In genomic region chr1:39817091-39817932, GRCh38 we compare ENCODE assay signal across 8 cellular contexts. TPM values are rescaled to one million over a fixed set of nuclear protein-coding genes. Genes with fewer than 3 reads are reported as not detected.
DNase-seq lines count a peak whose midpoint lies in the region; ATAC-seq and TF ChIP-seq lines count a peak whose summit lies in the region.
"Not testable (repeated sequence)": the region's sequence is repeated elsewhere in the genome, so short reads cannot be mapped to it uniquely, and the experiment has no call there.

No MANE protein-coding gene starts in this region.

- H3K27me3 Mint-ChIP-seq in activated CD4-positive, alpha-beta memory T cell treated with anti-CD3 and anti-CD28 coated beads for 36 hours; natural killer cell treated with Interleukin-12 subunit alpha and Interleukin-12 subunit beta and Interleukin-15 and Interleukin-18, amount 100 ng/mL, for 72 hours: not testable (repeated sequence)
- H3K27me3 Mint-ChIP-seq in effector memory CD8-positive, alpha-beta T cell: peaks cover 34 to 88% of the 10 kb centered on the region in 2 donors
- peaks cover 60% of the 10 kb centered on the region for H3K27me3 Mint-ChIP-seq in stimulated activated naive CD8-positive, alpha-beta T cell treated with anti-CD3 and anti-CD28 coated beads, Interleukin-15, amount 100 ng/mL, for 72 hours

- ATAC-seq in GM21723 (IDR thresholded peaks at IDR 0.05; ENCODE audit: unreplicated experiment): peak; percentile 83
- ATAC-seq in PC-3: peak; percentile 64
- peak; percentile 93 for ATAC-seq in effector memory CD8-positive, alpha-beta T cell (replicated peaks)
- ATAC-seq in natural killer cell treated with Interleukin-12 subunit alpha and Interleukin-12 subunit beta and Interleukin-15 and Interleukin-18, amount 100 ng/mL, for 72 hours: peak; percentile 53 to 79
- peak; percentile 87 for ATAC-seq in stimulated activated naive CD8-positive, alpha-beta T cell treated with anti-CD3 and anti-CD28 coated beads, Interleukin-15, amount 100 ng/mL, for 72 hours

- H3K4me2 ChIP-seq in PC-3 (ENCODE audit: low read length): not testable (repeated sequence)

- H3K27ac ChIP-seq in HL-60 (replicated peaks) (peak overlapping the region; percentile 33), PC-3 (ENCODE audit: low read length) (peak overlapping the region; percentile 54)

- POLR2A ChIA-PET in PC-3 (lab: Charles Lee; ENCODE audit: unreplicated experiment); activated CD4-positive, alpha-beta memory T cell treated with anti-CD3 and anti-CD28 coated beads for 36 hours (lab: Charles Lee): not testable (repeated sequence)

- H3K4me3 Mint-ChIP-seq in activated CD4-positive, alpha-beta memory T cell treated with anti-CD3 and anti-CD28 coated beads for 36 hours: peak overlapping the region; percentile 31
- H3K4me3 Mint-ChIP-seq in effector memory CD8-positive, alpha-beta T cell: peak overlapping the region; percentile 60 to 74
- H3K4me3 Mint-ChIP-seq in natural killer cell treated with Interleukin-12 subunit alpha and Interleukin-12 subunit beta and Interleukin-15 and Interleukin-18, amount 100 ng/mL, for 72 hours: not testable (repeated sequence)
- H3K4me3 Mint-ChIP-seq in stimulated activated naive CD8-positive, alpha-beta T cell treated with anti-CD3 and anti-CD28 coated beads, Interleukin-15, amount 100 ng/mL, for 72 hours: peak overlapping the region; percentile 53 to 65

- H3K9me3 ChIP-seq in PC-3 (ENCODE audit: low read length): not testable (repeated sequence)

- H3K4me3 ChIP-seq in HL-60 (replicated peaks; ENCODE audit: insufficient read depth, low read length); PC-3 (ENCODE audit: low read length): not testable (repeated sequence)

- H3K4me1 Mint-ChIP-seq in activated CD4-positive, alpha-beta memory T cell treated with anti-CD3 and anti-CD28 coated beads for 36 hours (ENCODE audit: low read depth): peaks cover 16% of the 10 kb centered on the region
- peaks cover 12% of the 10 kb centered on the region in 2 donors for H3K4me1 Mint-ChIP-seq in effector memory CD8-positive, alpha-beta T cell (ENCODE audit: low read depth in 2 of 2)
- peaks cover 0 to 16% of the 10 kb centered on the region in 2 donors for H3K4me1 Mint-ChIP-seq in natural killer cell treated with Interleukin-12 subunit alpha and Interleukin-12 subunit beta and Interleukin-15 and Interleukin-18, amount 100 ng/mL, for 72 hours (ENCODE audit: low read depth in 2 of 2)
- H3K4me1 Mint-ChIP-seq in stimulated activated naive CD8-positive, alpha-beta T cell treated with anti-CD3 and anti-CD28 coated beads, Interleukin-15, amount 100 ng/mL, for 72 hours: peaks cover 31% of the 10 kb centered on the region

- not testable (repeated sequence) for H4K20me1 ChIP-seq in PC-3 (ENCODE audit: low read length)

- CTCF ChIA-PET in PC-3 (lab: Charles Lee): interaction anchor here (0.6 to 1.8 kb wide), 4 partner anchors 42 to 102 kb away, joined by 3 to 11 read pairs (median 4); partner anchors contain the start of gene MYCL
- CTCF ChIA-PET in activated CD4-positive, alpha-beta memory T cell treated with anti-CD3 and anti-CD28 coated beads for 36 hours (lab: Charles Lee): interaction anchor here (0.7 to 7.4 kb wide), 27 partner anchors 11 to 218 kb away, joined by 3 to 104 read pairs (median 4); partner anchors contain the start of genes MFSD2A, MYCL and TRIT1

- not testable (repeated sequence) for H3K36me3 Mint-ChIP-seq in activated CD4-positive, alpha-beta memory T cell treated with anti-CD3 and anti-CD28 coated beads for 36 hours; effector memory CD8-positive, alpha-beta T cell (ENCODE audit: insufficient read depth); natural killer cell treated with Interleukin-12 subunit alpha and Interleukin-12 subunit beta and Interleukin-15 and Interleukin-18, amount 100 ng/mL, for 72 hours

- not testable (repeated sequence) for H3K9me2 ChIP-seq in PC-3 (replicated peaks; ENCODE audit: low read length)

- not testable (repeated sequence) for H3K79me2 ChIP-seq in PC-3 (ENCODE audit: low read length)

- intact Hi-C loops in PC-3 (cut with micrococcal nuclease): loop anchor here (1.0 to 2.0 kb wide), 3 partner anchors 85 to 215 kb away; no protein-coding TSS in a partner anchor
- intact Hi-C loops in activated CD4-positive, alpha-beta memory T cell treated with anti-CD3 and anti-CD28 coated beads for 36 hours (cut with micrococcal nuclease): loop anchor here (1.0 kb wide), 2 partner anchors 85 to 215 kb away; no protein-coding TSS in a partner anchor

- H3F3A ChIP-seq in PC-3 (ENCODE audit: low read length, unreplicated experiment): not testable (repeated sequence)

- peak overlapping the region; percentile 57 for H2AFZ ChIP-seq in PC-3 (ENCODE audit: low read length)

- TF ChIP-seq CTCF in GM12874 (IDR thresholded peaks at IDR 0.05; ENCODE audit: insufficient read depth, low read depth, low read length) (peak; percentile 21; the same call in 1 of the 2 replicates), PC-3 (conservative IDR thresholded peaks at IDR 0.05; ENCODE audit: low read depth, low read length) (peak; percentile 36; the same call in 1 of the 2 replicates)
- not testable (repeated sequence) for TF ChIP-seq CTCF in HL-60 (IDR thresholded peaks at IDR 0.05; ENCODE audit: insufficient read depth, low read length)

- H3K27ac Mint-ChIP-seq in activated CD4-positive, alpha-beta memory T cell treated with anti-CD3 and anti-CD28 coated beads for 36 hours: peak overlapping the region; percentile 43
- H3K27ac Mint-ChIP-seq in effector memory CD8-positive, alpha-beta T cell: peak overlapping the region; percentile 80 to 87
- peak overlapping the region in 1 of 2 donors; percentile 60 for H3K27ac Mint-ChIP-seq in natural killer cell treated with Interleukin-12 subunit alpha and Interleukin-12 subunit beta and Interleukin-15 and Interleukin-18, amount 100 ng/mL, for 72 hours
- peak overlapping the region; percentile 64 to 73 for H3K27ac Mint-ChIP-seq in stimulated activated naive CD8-positive, alpha-beta T cell treated with anti-CD3 and anti-CD28 coated beads, Interleukin-15, amount 100 ng/mL, for 72 hours

- H3K36me3 ChIP-seq in PC-3 (ENCODE audit: low read depth, low read length): not testable (repeated sequence)

- DNase-seq in HL-60 (ENCODE audit: low read depth in 1 of 2, low spot score in 1 of 2) (peak; percentile 94 to 95), PC-3 (peak; percentile 72)
- peak; percentile 84 for DNase-seq in activated CD4-positive, alpha-beta memory T cell treated with anti-CD3 and anti-CD28 coated beads for 36 hours
- DNase-seq in effector memory CD8-positive, alpha-beta T cell: peak; percentile 50 to 59 (median 52)
- DNase-seq in natural killer cell treated with Interleukin-12 subunit alpha and Interleukin-12 subunit beta and Interleukin-15 and Interleukin-18, amount 100 ng/mL, for 72 hours (ENCODE audit: low spot score): not testable (repeated sequence)
- DNase-seq in stimulated activated naive CD8-positive, alpha-beta T cell treated with anti-CD3 and anti-CD28 coated beads, Interleukin-15, amount 100 ng/mL, for 72 hours: peak; percentile 59 to 64

- not testable (repeated sequence) for BruUV-seq in PC-3 (replicated peaks; lab: Mats Ljungman, UMichigan)

- not testable (repeated sequence) for H3K9me3 Mint-ChIP-seq in activated CD4-positive, alpha-beta memory T cell treated with anti-CD3 and anti-CD28 coated beads for 36 hours; effector memory CD8-positive, alpha-beta T cell; natural killer cell treated with Interleukin-12 subunit alpha and Interleukin-12 subunit beta and Interleukin-15 and Interleukin-18, amount 100 ng/mL, for 72 hours; stimulated activated naive CD8-positive, alpha-beta T cell treated with anti-CD3 and anti-CD28 coated beads, Interleukin-15, amount 100 ng/mL, for 72 hours

- H3K27me3 ChIP-seq in HL-60 (ENCODE audit: insufficient read depth, poor library complexity, severe bottlenecking); PC-3 (ENCODE audit: low read length): not testable (repeated sequence)

- H3K4me1 ChIP-seq in PC-3 (ENCODE audit: insufficient read depth, low read length): peaks cover 44% of the 10 kb centered on the region

- peak overlapping the region; percentile 59 for H3K9ac ChIP-seq in PC-3 (ENCODE audit: low read length)

RNA-seq across cellular contexts. Expression of gene BMP8B, which starts 28.6 kb away (rescaled TPM):
- total RNA-seq in PC-3 (2014; rRNA removed): 3.3 and 4.7 TPM in 2 replicates
- under 1 TPM; 0.53 to 0.55 TPM for total RNA-seq in activated CD4-positive, alpha-beta memory T cell treated with anti-CD3 and anti-CD28 coated beads for 36 hours
- total RNA-seq in natural killer cell treated with Interleukin-12 subunit alpha and Interleukin-12 subunit beta and Interleukin-15 and Interleukin-18, amount 100 ng/mL, for 72 hours: 1 to 10 TPM in 1 of 2 donors, under 1 TPM in 1; 0.84 to 1.8 TPM

RNA-seq across cellular contexts. Expression of gene OXCT2, which starts 46.2 kb away (rescaled TPM):
- total RNA-seq in PC-3 (2014; rRNA removed): 0.98 and 3.9 TPM in 2 replicates
- total RNA-seq in activated CD4-positive, alpha-beta memory T cell treated with anti-CD3 and anti-CD28 coated beads for 36 hours: 1 to 10 TPM; 1.2 to 1.9 TPM
- under 1 TPM; 0.47 to 0.59 TPM for total RNA-seq in natural killer cell treated with Interleukin-12 subunit alpha and Interleukin-12 subunit beta and Interleukin-15 and Interleukin-18, amount 100 ng/mL, for 72 hours
